20 cellular contexts compared by ENCODE assay signal in the genomic region with DNA sequence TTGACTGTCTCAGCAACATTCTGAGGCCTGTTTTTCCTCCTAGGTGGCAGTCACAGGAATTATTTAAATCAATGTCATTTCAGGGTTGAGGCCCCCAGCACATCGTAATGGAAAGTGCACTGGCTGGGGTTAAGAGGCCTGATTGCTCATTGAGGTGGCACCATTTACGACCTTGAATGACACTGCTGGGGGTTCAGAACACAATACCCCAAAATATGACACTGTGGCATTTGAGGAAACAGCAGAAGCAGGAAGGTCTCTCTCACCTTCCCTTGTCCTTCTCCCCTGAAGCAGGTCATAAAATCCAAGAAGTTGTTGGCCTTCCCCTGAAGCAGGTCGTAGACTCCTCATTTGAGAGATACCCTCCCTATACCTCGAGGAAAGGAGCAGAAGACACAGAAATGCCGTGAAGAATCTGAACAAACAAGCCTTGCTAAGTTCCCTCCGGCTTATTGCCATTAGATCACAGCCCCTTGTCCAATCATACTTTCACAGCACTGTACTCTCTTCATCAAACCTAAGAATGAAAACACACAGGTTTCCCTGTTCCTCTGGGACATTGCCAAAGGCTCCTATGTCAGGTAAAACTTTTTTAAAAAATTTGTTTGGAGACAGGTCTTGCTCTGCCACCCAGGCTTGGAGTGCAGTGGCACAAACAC.
A peak's percentile ranks its signal among the peaks of the same experiment; 100 is the strongest.
DNase-seq lines count a peak whose midpoint lies in the region; ATAC-seq and TF ChIP-seq lines count a peak whose summit lies in the region.
"Had no signal": no experiment of that assay in that cellular context is flagged by ENCODE, and none has a peak within 500 bp of the region (broad histone marks: within the 10 kb centered on the region; RNA-seq: fewer than 3 reads in every experiment).

No MANE protein-coding gene starts in this region.

- no peaks in the 10 kb centered on the region for H3K36me3 ChIP-seq in CD4-positive, CD25-positive, alpha-beta regulatory T cell (ENCODE audit: control insufficient read depth, insufficient read depth, low read length)
- H3K36me3 ChIP-seq in thyroid gland (no peaks in the 10 kb centered on the region), hepatocyte (replicated peaks; ENCODE audit: insufficient read depth, low read depth) (no peaks in the 10 kb centered on the region), HAP-1 (replicated peaks) (no peaks in the 10 kb centered on the region)
- H3K36me3 ChIP-seq: heart right ventricle, right lobe of liver had no signal

- no peaks in the 10 kb centered on the region for H3K9me3 Mint-ChIP-seq in CD4-positive, CD25-positive, alpha-beta regulatory T cell
- no peaks in the 10 kb centered on the region for H3K9me3 Mint-ChIP-seq in activated B cell treated with CpG ODN at 0.5 μM for 24 hours
- no peaks in the 10 kb centered on the region for H3K9me3 Mint-ChIP-seq in naive thymus-derived CD8-positive, alpha-beta T cell

- H3K27me3 ChIP-seq in CD4-positive, CD25-positive, alpha-beta regulatory T cell (ENCODE audit: control insufficient read depth, insufficient read depth, low read length), result no peaks in the 10 kb centered on the region
- H3K27me3 ChIP-seq in thyroid gland (no peaks in the 10 kb centered on the region), hepatocyte (peaks cover 12% of the 10 kb centered on the region), HAP-1 (ENCODE audit: low read depth) (0 out of 2 replicates have a peak, but pooled peaks cover under 1% of the 10 kb centered on the region)
- H3K27me3 ChIP-seq: right lobe of liver, testis had no signal

- H3K27ac Mint-ChIP-seq in CD4-positive, CD25-positive, alpha-beta regulatory T cell, result peak overlapping the region; percentile 5 to 97 (median 96)
- peak overlapping the region; percentile 94 for H3K27ac Mint-ChIP-seq in activated B cell treated with CpG ODN at 0.5 μM for 24 hours
- H3K27ac Mint-ChIP-seq in naive thymus-derived CD8-positive, alpha-beta T cell, result peak overlapping the region; percentile 95 to 100 (median 99)

- no peak overlapping the region for H2AFZ ChIP-seq in hepatocyte

- in situ Hi-C loops in HAP-1 (cut with MboI; ENCODE audit: low sequenced_read_pairs), result no loop called here

- no peaks in the 10 kb centered on the region for H3K79me2 ChIP-seq in hepatocyte

- TF ChIP-seq POLR2A in thyroid gland (IDR thresholded peaks at IDR 0.05), result no peak

- H3K4me1 ChIP-seq in CD4-positive, CD25-positive, alpha-beta regulatory T cell (ENCODE audit: control insufficient read depth, insufficient read depth, low read length, poor library complexity, severe bottlenecking), result peaks cover 33% of the 10 kb centered on the region
- peaks cover 0 to 4% of the 10 kb centered on the region in 2 donors for H3K4me1 ChIP-seq in thyroid gland
- peaks cover 12% of the 10 kb centered on the region for H3K4me1 ChIP-seq in hepatocyte (ENCODE audit: insufficient read depth)
- peaks cover 4% of the 10 kb centered on the region for H3K4me1 ChIP-seq in HAP-1

- no peaks in the 10 kb centered on the region for H3K27me3 Mint-ChIP-seq in CD4-positive, CD25-positive, alpha-beta regulatory T cell
- H3K27me3 Mint-ChIP-seq in activated B cell treated with CpG ODN at 0.5 μM for 24 hours, result no peaks in the 10 kb centered on the region
- H3K27me3 Mint-ChIP-seq in naive thymus-derived CD8-positive, alpha-beta T cell, result no peaks in the 10 kb centered on the region

- H3K36me3 Mint-ChIP-seq in CD4-positive, CD25-positive, alpha-beta regulatory T cell, result no peaks in the 10 kb centered on the region
- peaks cover 18% of the 10 kb centered on the region for H3K36me3 Mint-ChIP-seq in activated B cell treated with CpG ODN at 0.5 μM for 24 hours (ENCODE audit: low read depth)
- no peaks in the 10 kb centered on the region for H3K36me3 Mint-ChIP-seq in naive thymus-derived CD8-positive, alpha-beta T cell

- H4K20me1 ChIP-seq in hepatocyte (ENCODE audit: insufficient read depth, poor library complexity, severe bottlenecking), result no peaks in the 10 kb centered on the region

- intact Hi-C loops in activated B cell treated with CpG ODN at 0.5 μM for 24 hours (cut with micrococcal nuclease) (loop anchor here (2.0 kb wide), 1 partner anchor 199 kb away; no protein-coding TSS in a partner anchor), thyroid gland (cut with DNase I) (no loop called here)

- POLR2A ChIA-PET in activated B cell treated with CpG ODN at 0.5 μM for 24 hours (lab: Charles Lee), result interaction anchor here (2.4 to 5.0 kb wide), 3 partner anchors 15 to 129 kb away, joined by 16 to 66 read pairs (median 28); no protein-coding TSS in a partner anchor
- POLR2A ChIA-PET in naive thymus-derived CD8-positive, alpha-beta T cell (lab: Charles Lee), result interaction anchor here (1.6 to 4.2 kb wide), 4 partner anchors 10 to 50 kb away, joined by 4 to 47 read pairs (median 23); no protein-coding TSS in a partner anchor

- ATAC-seq in CD4-positive, CD25-positive, alpha-beta regulatory T cell (ENCODE audit: low read depth in 2 of 2), result no peak
- ATAC-seq in activated B cell treated with CpG ODN at 0.5 μM for 24 hours (ENCODE audit: low read depth), result no peak
- no peak for ATAC-seq in naive thymus-derived CD8-positive, alpha-beta T cell
- ATAC-seq: Right ventricle myocardium inferior had no signal

- TF ChIP-seq CTCF in activated B cell treated with CpG ODN at 0.5 μM for 24 hours (IDR thresholded peaks at IDR 0.05) (no peak), thyroid gland (IDR thresholded peaks at IDR 0.05) (no peak), hepatocyte (IDR thresholded peaks at IDR 0.05; ENCODE audit: poor library complexity) (no peak)

- 62 to 68% methylated on average over 6 of the region's 6 CpGs for WGBS in thyroid gland, 2 donors
- 62% methylated on average over 6 of the region's 6 CpGs for WGBS in hepatocyte (ENCODE audit: low lambda C conversion rate, missing lambda C conversion rate)

- no peaks in the 10 kb centered on the region for H3K9me2 ChIP-seq in hepatocyte (replicated peaks; ENCODE audit: insufficient read depth)

- H3K27ac ChIP-seq in CD4-positive, CD25-positive, alpha-beta regulatory T cell (ENCODE audit: insufficient read depth, low read length, poor library complexity, severe bottlenecking), result peak overlapping the region; percentile 88
- no peak overlapping the region for H3K27ac ChIP-seq in thyroid gland
- no peak overlapping the region for H3K27ac ChIP-seq in hepatocyte
- H3K27ac ChIP-seq: KMS-11, right lobe of liver, testis had no signal

- H3K4me3 ChIP-seq in CD4-positive, CD25-positive, alpha-beta regulatory T cell (ENCODE audit: low read depth, low read length), result no peak overlapping the region
- H3K4me3 ChIP-seq in GM08714 (ENCODE audit: low read length) (peak overlapping the region; percentile 50; the same call in 1 of the 2 replicates), thyroid gland (replicated peaks in 1 of 3) (no peak overlapping the region), hepatocyte (no peak overlapping the region), HAP-1 (no peak overlapping the region)
- H3K4me3 ChIP-seq: right lobe of liver, testis had no signal

- H3K4me3 Mint-ChIP-seq in CD4-positive, CD25-positive, alpha-beta regulatory T cell, result peak overlapping the region in 2 of 4 donors; percentile 56 to 57
- H3K4me3 Mint-ChIP-seq in activated B cell treated with CpG ODN at 0.5 μM for 24 hours, result peak overlapping the region; percentile 82
- H3K4me3 Mint-ChIP-seq in naive thymus-derived CD8-positive, alpha-beta T cell, result peak overlapping the region in 9 of 10 donors; percentile 60 to 89 (median 80)

- H3K9me3 ChIP-seq in CD4-positive, CD25-positive, alpha-beta regulatory T cell (ENCODE audit: control insufficient read depth in 2 of 2, low read length in 2 of 2), result no peaks in the 10 kb centered on the region
- no peaks in the 10 kb centered on the region for H3K9me3 ChIP-seq in thyroid gland
- H3K9me3 ChIP-seq in hepatocyte (ENCODE audit: low read depth), result no peaks in the 10 kb centered on the region
- no peaks in the 10 kb centered on the region for H3K9me3 ChIP-seq in HAP-1
- H3K9me3 ChIP-seq: heart right ventricle, right lobe of liver, testis had no signal

- H3K4me2 ChIP-seq in hepatocyte, result no peak overlapping the region
- H3K4me2 ChIP-seq: KMS-11 had no signal

- CTCF ChIA-PET in activated B cell treated with CpG ODN at 0.5 μM for 24 hours (lab: Charles Lee), result interaction anchor here (1.8 to 4.3 kb wide), 8 partner anchors 14 to 387 kb away, joined by 6 to 77 read pairs (median 11); no protein-coding TSS in a partner anchor

- no peak for DNase-seq in CD4-positive, CD25-positive, alpha-beta regulatory T cell
- DNase-seq in activated B cell treated with CpG ODN at 0.5 μM for 24 hours, result no peak
- DNase-seq in naive thymus-derived CD8-positive, alpha-beta T cell, result no peak
- DNase-seq in thyroid gland, result no peak
- no peak for DNase-seq in hepatocyte (ENCODE audit: low spot score)
- DNase-seq in HAP-1 (ENCODE audit: low spot score in 2 of 2), result no peak
- no peak for DNase-seq in NCI-H187 treated with DMSO at 0.1 percent for 48 hours (lab: John Stamatoyannopoulos, UW)
- DNase-seq: activated CD4-positive, CD25-positive, alpha-beta regulatory T cell; AML-193; effector CD8-positive, alpha-beta T cell; heart right ventricle; NCI-H1436; NCI-H510A; occipital lobe; right lobe of liver; stimulated activated CD4-positive, alpha-beta T cell treated with anti-CD3 and anti-CD28 coated beads, Interleukin-2, amount 100 ng/mL, for 24 hours; testis had no signal

- peaks cover 36 to 58% (median 43%) of the 10 kb centered on the region in 4 donors for H3K4me1 Mint-ChIP-seq in CD4-positive, CD25-positive, alpha-beta regulatory T cell
- peaks cover 65% of the 10 kb centered on the region for H3K4me1 Mint-ChIP-seq in activated B cell treated with CpG ODN at 0.5 μM for 24 hours
- H3K4me1 Mint-ChIP-seq in naive thymus-derived CD8-positive, alpha-beta T cell, result peaks cover 31 to 68% (median 56%) of the 10 kb centered on the region in 4 donors
